In genomic region chr1:25519624-25520023, GRCh38 we compare ENCODE assay signal across 20 cellular contexts. TPM values are rescaled to one million over a fixed set of nuclear protein-coding genes. Genes with fewer than 3 reads are reported as not detected.
DNase-seq lines count a peak whose midpoint lies in the region; ATAC-seq and FAIRE-seq lines count a peak whose summit lies in the region.
"Had no signal": no experiment of that assay in that cellular context is flagged by ENCODE, and none has a peak within 500 bp of the region (broad histone marks: within the 10 kb centered on the region; RNA-seq: fewer than 3 reads in every experiment).

No MANE protein-coding gene starts in this region.

- H3K27ac Mint-ChIP-seq in T-cell (no peak overlapping the region), T-helper 17 cell (no peak overlapping the region)
- H3K27ac Mint-ChIP-seq: CD8-positive, alpha-beta T cell; type B pancreatic cell had no signal

- H3K27me3 Mint-ChIP-seq in T-cell (no peaks in the 10 kb centered on the region), T-helper 17 cell (no peaks in the 10 kb centered on the region)

- H3K4me3 ChIP-seq in H7 (ENCODE audit: insufficient read depth, low read depth, low read length) (no peak overlapping the region), skeletal muscle cell (ENCODE audit: low read depth, low read length) (no peak overlapping the region)
- H3K4me3 ChIP-seq: lung, right atrium auricular region had no signal

- ATAC-seq in T-cell (replicated peaks in 1 of 4) (no peak), T-helper 17 cell (no peak), GM19467 (IDR thresholded peaks at IDR 0.05; ENCODE audit: unreplicated experiment) (no peak)
- ATAC-seq: esophagus mucosa had no signal

- DNase-seq in H7: peak; percentile 8
- peak; percentile 85 for DNase-seq in RCC 7860 (ENCODE audit: low spot score)
- DNase-seq in epithelial cell of prostate (ENCODE audit: low read depth, low spot score): peak; percentile 41
- peak; percentile 67 for DNase-seq in skeletal muscle cell (ENCODE audit: low read depth)
- DNase-seq in T-cell: no peak
- no peak for DNase-seq in T-helper 17 cell
- no peak for DNase-seq in activated gamma-delta T cell (lab: John Stamatoyannopoulos, UW)
- DNase-seq: activated CD4-positive, alpha-beta T cell treated with anti-CD3 and anti-CD28 coated beads for 1 hour; CD8-positive, alpha-beta T cell; cortex of kidney; NCI-H1930; stimulated activated CD4-positive, alpha-beta T cell treated with anti-CD3 and anti-CD28 coated beads, Interleukin-2, amount 100 ng/mL, for 24 hours; stimulated activated CD8-positive, alpha-beta memory T cell treated with anti-CD3 and anti-CD28 coated beads, Interleukin-4, amount 100 ng/mL, for 48 hours; T-helper 2 cell had no signal

- no peaks in the 10 kb centered on the region for H3K36me3 ChIP-seq in H7 (replicated peaks; ENCODE audit: control insufficient read depth, insufficient read depth, low read length)
- H3K36me3 ChIP-seq: right atrium auricular region had no signal

- no peaks in the 10 kb centered on the region for H3K9me3 Mint-ChIP-seq in T-cell
- H3K9me3 Mint-ChIP-seq: CD8-positive, alpha-beta T cell; type B pancreatic cell had no signal

- H3K4me1 Mint-ChIP-seq in T-cell: peaks cover 5 to 11% (median 7%) of the 10 kb centered on the region in 3 donors
- peaks cover 10% of the 10 kb centered on the region for H3K4me1 Mint-ChIP-seq in T-helper 17 cell

- POLR2A ChIA-PET in T-cell (lab: Charles Lee): interaction anchor here in 1 of 2 donors (0.6 to 1.2 kb wide), 3 partner anchors 27 to 307 kb away, joined by 3 read pairs; no protein-coding TSS in a partner anchor

- FAIRE-seq in RCC 7860 (lab: Jason Lieb, UNC): peak; percentile 82

- H3K36me3 Mint-ChIP-seq in T-cell: no peaks in the 10 kb centered on the region
- H3K36me3 Mint-ChIP-seq in T-helper 17 cell (ENCODE audit: low read depth): no peaks in the 10 kb centered on the region
- H3K36me3 Mint-ChIP-seq: CD8-positive, alpha-beta T cell; type B pancreatic cell had no signal

- no peaks in the 10 kb centered on the region for H3K27me3 ChIP-seq in H7 (ENCODE audit: control insufficient read depth, insufficient read depth, low read length)
- H3K27me3 ChIP-seq: right atrium auricular region had no signal

- H3K9me3 ChIP-seq in T-helper 17 cell (ENCODE audit: control insufficient read depth, low read length, poor library complexity, severe bottlenecking): no peaks in the 10 kb centered on the region
- H3K9me3 ChIP-seq: right atrium auricular region had no signal

- H3K27ac ChIP-seq in epithelial cell of prostate: no peak overlapping the region
- H3K27ac ChIP-seq: right atrium auricular region had no signal

- CTCF ChIA-PET in T-cell (lab: Charles Lee): interaction anchor here (1.7 to 4.0 kb wide), 2 partner anchors 15 to 53 kb away, joined by 4 to 17 read pairs; no protein-coding TSS in a partner anchor

- H3K4me3 Mint-ChIP-seq in T-cell: no peak overlapping the region
- no peak overlapping the region for H3K4me3 Mint-ChIP-seq in T-helper 17 cell
- H3K4me3 Mint-ChIP-seq: CD8-positive, alpha-beta T cell; nephron; type B pancreatic cell had no signal

RNA-seq across cellular contexts. Expression of gene LDLRAP1, which starts 23.8 kb away (rescaled TPM):
- 47.0 and 47.9 TPM in 2 replicates for total RNA-seq in H7 (2014; rRNA removed; shearing (Covaris generic))
- 100 to 1,000 TPM; 143 to 298 (median 222) TPM for total RNA-seq in T-cell
- total RNA-seq in T-helper 17 cell: 10 to 100 TPM; 90.3 to 96.6 TPM

Comparison
In these comparisons a context has a peak if more than half of its experiments do, and no peak if none do; other contexts are left out.
1. DNase-seq: peak in H7 (single experiment), RCC 7860 (single experiment), epithelial cell of prostate (single experiment) and skeletal muscle cell (single experiment); none in T-cell (0 of 34), T-helper 17 cell (0 of 3) and activated gamma-delta T cell (single experiment).